18 cellular contexts compared by ENCODE assay signal in the genomic region with DNA sequence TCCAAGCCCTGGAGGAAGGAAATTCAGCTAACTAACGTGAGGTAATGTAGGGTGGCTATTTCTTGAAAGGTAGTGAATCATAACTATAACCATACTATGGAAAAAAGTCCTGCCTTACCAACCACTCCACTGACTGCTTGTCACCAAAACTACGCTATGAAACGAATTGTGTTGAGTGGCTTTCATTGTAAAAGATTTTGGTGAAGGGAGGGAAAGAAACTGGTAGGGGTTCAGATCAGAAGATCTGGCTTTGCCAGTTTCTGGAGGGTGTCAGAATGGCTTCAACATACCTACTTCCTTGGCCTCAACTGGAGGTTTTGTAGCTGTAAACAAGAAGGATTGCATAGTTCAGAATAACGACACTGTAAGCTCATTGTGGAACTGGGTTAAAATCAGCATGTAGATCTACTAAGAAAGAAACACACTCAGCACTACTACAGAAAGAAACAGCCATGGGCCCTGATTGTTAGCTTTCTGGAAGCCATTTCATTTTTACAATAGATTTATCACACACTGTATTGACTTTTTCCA. TPM values are rescaled to one million over a fixed set of nuclear protein-coding genes. Genes with fewer than 3 reads are reported as not detected.
DNase-seq lines count a peak whose midpoint lies in the region; ATAC-seq and TF ChIP-seq lines count a peak whose summit lies in the region.
"Had no signal": no experiment of that assay in that cellular context is flagged by ENCODE, and none has a peak within 500 bp of the region (broad histone marks: within the 10 kb centered on the region; RNA-seq: fewer than 3 reads in every experiment).

No MANE protein-coding gene starts in this region.

- POLR2A ChIA-PET in activated CD4-positive, alpha-beta T cell treated with anti-CD3 and anti-CD28 coated beads for 36 hours (lab: Charles Lee), result interaction anchor here (0.6 to 1.3 kb wide), 2 partner anchors 12 to 60 kb away, joined by 3 read pairs; no protein-coding TSS in a partner anchor

- no peak overlapping the region for H3K27ac ChIP-seq in uterus
- H3K27ac ChIP-seq: dorsolateral prefrontal cortex, esophagus muscularis mucosa, thyroid gland, WERI-Rb-1 had no signal

- peaks cover 0 to 9% of the 10 kb centered on the region in 2 donors for H3K27me3 ChIP-seq in uterus

- intact Hi-C loops in activated CD4-positive, alpha-beta T cell treated with anti-CD3 and anti-CD28 coated beads for 36 hours (cut with DNase I, micrococcal nuclease), result loop anchor here (1.0 to 5.0 kb wide), 4 partner anchors 25 to 473 kb away; partner anchors contain the start of gene UBE2E3 (in 1 of the 2)
- intact Hi-C loops in activated T-helper 2 cell treated with anti-CD3 and anti-CD28 coated beads, Interferon-gamma antibody, Interleukin-2, Interleukin-4, amounts not matched to agents 10 μg/mL and 5 μg/mL and 100 μg/mL, durations not matched to agents 14 hours and 24 hours and 36 hours (cut with micrococcal nuclease), result loop anchor here (1.0 to 5.0 kb wide), 9 partner anchors 8 to 349 kb away; no protein-coding TSS in a partner anchor
- intact Hi-C loops in uterus (cut with DNase I; ENCODE audit: low total_unique reads), result no loop called here

- no peaks in the 10 kb centered on the region for H3K36me3 ChIP-seq in uterus
- H3K36me3 ChIP-seq: esophagus muscularis mucosa, thyroid gland, WERI-Rb-1 had no signal

- TF ChIP-seq POLR2A in NB4 (IDR thresholded peaks at IDR 0.05; ENCODE audit: extremely low read depth, insufficient read length), result no peak
- no peak for TF ChIP-seq POLR2A in uterus (IDR thresholded peaks at IDR 0.05)

- no peaks in the 10 kb centered on the region for H3K27me3 Mint-ChIP-seq in activated CD4-positive, alpha-beta T cell treated with anti-CD3 and anti-CD28 coated beads for 36 hours
- H3K27me3 Mint-ChIP-seq in activated T-helper 2 cell treated with anti-CD3 and anti-CD28 coated beads, Interferon-gamma antibody, Interleukin-2, Interleukin-4, amounts not matched to agents 10 μg/mL and 5 μg/mL and 100 μg/mL, durations not matched to agents 14 hours and 24 hours and 36 hours (ENCODE audit: low read depth), result no peaks in the 10 kb centered on the region
- H3K27me3 Mint-ChIP-seq in stimulated activated naive B cell treated with anti-CD40 and anti-IgM and Interleukin-4, amounts not matched to agents 10 μg/mL and 1 μg/mL and 100 μg/mL, for 72 hours, result no peaks in the 10 kb centered on the region

- H3K4me1 ChIP-seq in uterus, result no peaks in the 10 kb centered on the region

- H3K9me3 Mint-ChIP-seq in activated CD4-positive, alpha-beta T cell treated with anti-CD3 and anti-CD28 coated beads for 36 hours (ENCODE audit: low read depth), result no peaks in the 10 kb centered on the region
- peaks cover 3% of the 10 kb centered on the region for H3K9me3 Mint-ChIP-seq in activated T-helper 2 cell treated with anti-CD3 and anti-CD28 coated beads, Interferon-gamma antibody, Interleukin-2, Interleukin-4, amounts not matched to agents 10 μg/mL and 5 μg/mL and 100 μg/mL, durations not matched to agents 14 hours and 24 hours and 36 hours
- H3K9me3 Mint-ChIP-seq in stimulated activated naive B cell treated with anti-CD40 and anti-IgM and Interleukin-4, amounts not matched to agents 10 μg/mL and 1 μg/mL and 100 μg/mL, for 72 hours, result no peaks in the 10 kb centered on the region

- no peak for TF ChIP-seq CTCF in NB4 (IDR thresholded peaks at IDR 0.05; ENCODE audit: low read depth, low read length)
- no peak for TF ChIP-seq CTCF in uterus (IDR thresholded peaks at IDR 0.05)

- peak overlapping the region; percentile 89 for H3K27ac Mint-ChIP-seq in activated CD4-positive, alpha-beta T cell treated with anti-CD3 and anti-CD28 coated beads for 36 hours
- H3K27ac Mint-ChIP-seq in activated T-helper 2 cell treated with anti-CD3 and anti-CD28 coated beads, Interferon-gamma antibody, Interleukin-2, Interleukin-4, amounts not matched to agents 10 μg/mL and 5 μg/mL and 100 μg/mL, durations not matched to agents 14 hours and 24 hours and 36 hours, result peak overlapping the region; percentile 96
- H3K27ac Mint-ChIP-seq in stimulated activated naive B cell treated with anti-CD40 and anti-IgM and Interleukin-4, amounts not matched to agents 10 μg/mL and 1 μg/mL and 100 μg/mL, for 72 hours, result peak overlapping the region; percentile 0

- ATAC-seq in activated CD4-positive, alpha-beta T cell treated with anti-CD3 and anti-CD28 coated beads for 36 hours, result peak; percentile 6
- no peak for ATAC-seq in stimulated activated naive B cell treated with anti-CD40 and anti-IgM and Interleukin-4, amounts not matched to agents 10 μg/mL and 1 μg/mL and 100 μg/mL, for 72 hours (replicated peaks)
- ATAC-seq in GM19324 (IDR thresholded peaks at IDR 0.05; ENCODE audit: low FRiP score, unreplicated experiment) (no peak), HG03039 (IDR thresholded peaks at IDR 0.05; ENCODE audit: unreplicated experiment) (no peak)
- ATAC-seq: HCT116 had no signal

- no peak for DNase-seq in activated CD4-positive, alpha-beta T cell treated with anti-CD3 and anti-CD28 coated beads for 36 hours
- DNase-seq in activated CD4-positive, alpha-beta T cell treated with anti-CD3 and anti-CD28 coated beads for 48 hours, result no peak
- DNase-seq in NB4 (ENCODE audit: low read depth), result peak; percentile 55
- peak; percentile 14 for DNase-seq in activated T-helper 2 cell treated with anti-CD3 and anti-CD28 coated beads, Interferon-gamma antibody, Interleukin-2, Interleukin-4, amounts not matched to agents 10 μg/mL and 5 μg/mL and 100 μg/mL, durations not matched to agents 14 hours and 24 hours and 36 hours (ENCODE audit: low spot score)
- no peak for DNase-seq in stimulated activated naive B cell treated with anti-CD40 and anti-IgM and Interleukin-4, amounts not matched to agents 10 μg/mL and 1 μg/mL and 100 μg/mL, for 72 hours
- DNase-seq in uterus, result no peak
- DNase-seq: 8988T; activated CD8-positive, alpha-beta memory T cell treated with anti-CD3 and anti-CD28 coated beads, Interleukin-2, amount 50 U/mL, for 4 hours; dorsolateral prefrontal cortex; Karpas-422; NK-92 treated with Interleukin-12 subunit alpha and Interleukin-12 subunit beta, amount 100 ng/mL, for 24 hours; thyroid gland; WERI-Rb-1 had no signal

- no peaks in the 10 kb centered on the region for H3K9me3 ChIP-seq in uterus
- H3K9me3 ChIP-seq: esophagus muscularis mucosa, thyroid gland had no signal

- H3K4me1 Mint-ChIP-seq in activated CD4-positive, alpha-beta T cell treated with anti-CD3 and anti-CD28 coated beads for 36 hours, result peaks cover 39% of the 10 kb centered on the region
- peaks cover 47% of the 10 kb centered on the region for H3K4me1 Mint-ChIP-seq in activated T-helper 2 cell treated with anti-CD3 and anti-CD28 coated beads, Interferon-gamma antibody, Interleukin-2, Interleukin-4, amounts not matched to agents 10 μg/mL and 5 μg/mL and 100 μg/mL, durations not matched to agents 14 hours and 24 hours and 36 hours (ENCODE audit: low read depth)
- peaks cover 19 to 42% of the 10 kb centered on the region in 2 donors for H3K4me1 Mint-ChIP-seq in stimulated activated naive B cell treated with anti-CD40 and anti-IgM and Interleukin-4, amounts not matched to agents 10 μg/mL and 1 μg/mL and 100 μg/mL, for 72 hours

- H3K36me3 Mint-ChIP-seq in activated CD4-positive, alpha-beta T cell treated with anti-CD3 and anti-CD28 coated beads for 36 hours (ENCODE audit: low read depth), result peaks cover 7% of the 10 kb centered on the region
- H3K36me3 Mint-ChIP-seq in activated T-helper 2 cell treated with anti-CD3 and anti-CD28 coated beads, Interferon-gamma antibody, Interleukin-2, Interleukin-4, amounts not matched to agents 10 μg/mL and 5 μg/mL and 100 μg/mL, durations not matched to agents 14 hours and 24 hours and 36 hours (ENCODE audit: low read depth), result peaks cover 28% of the 10 kb centered on the region
- H3K36me3 Mint-ChIP-seq in stimulated activated naive B cell treated with anti-CD40 and anti-IgM and Interleukin-4, amounts not matched to agents 10 μg/mL and 1 μg/mL and 100 μg/mL, for 72 hours, result peaks cover 0 to 4% of the 10 kb centered on the region in 2 donors

- H3K4me3 ChIP-seq in NB4 (ENCODE audit: low read depth, low read length), result no peak overlapping the region
- H3K4me3 ChIP-seq in uterus, result no peak overlapping the region
- H3K4me3 ChIP-seq: dorsolateral prefrontal cortex, esophagus muscularis mucosa, skin epidermis, thyroid gland had no signal

- no peak overlapping the region for H3K4me3 Mint-ChIP-seq in activated CD4-positive, alpha-beta T cell treated with anti-CD3 and anti-CD28 coated beads for 36 hours
- H3K4me3 Mint-ChIP-seq in activated T-helper 2 cell treated with anti-CD3 and anti-CD28 coated beads, Interferon-gamma antibody, Interleukin-2, Interleukin-4, amounts not matched to agents 10 μg/mL and 5 μg/mL and 100 μg/mL, durations not matched to agents 14 hours and 24 hours and 36 hours (ENCODE audit: low read depth), result peak overlapping the region; percentile 98
- H3K4me3 Mint-ChIP-seq in stimulated activated naive B cell treated with anti-CD40 and anti-IgM and Interleukin-4, amounts not matched to agents 10 μg/mL and 1 μg/mL and 100 μg/mL, for 72 hours, result no peak overlapping the region

- CTCF ChIA-PET in activated CD4-positive, alpha-beta T cell treated with anti-CD3 and anti-CD28 coated beads for 36 hours (lab: Charles Lee), result interaction anchor here (0.6 to 6.7 kb wide), 7 partner anchors 12 to 351 kb away, joined by 3 to 55 read pairs (median 5); no protein-coding TSS in a partner anchor

RNA-seq across cellular contexts. Expression of gene ITGA4, which starts 2.1 kb away (rescaled TPM):
- 10 to 100 TPM; 27.7 to 33.6 TPM for total RNA-seq in activated CD4-positive, alpha-beta T cell treated with anti-CD3 and anti-CD28 coated beads for 36 hours
- total RNA-seq in activated T-helper 2 cell treated with anti-CD3 and anti-CD28 coated beads, Interferon-gamma antibody, Interleukin-2, Interleukin-4, amounts not matched to agents 10 μg/mL and 5 μg/mL and 100 μg/mL, durations not matched to agents 14 hours and 24 hours and 36 hours, result 96.5 and 106 TPM in 2 replicates
- total RNA-seq in uterus, result 100 to 1,000 TPM in 1 of 4 donors, 1 to 10 TPM in 2, under 1 TPM in 1; 0.51 to 112 (median 4.5) TPM

Comparison
In these comparisons a context has a peak if more than half of its experiments do, and no peak if none do; other contexts are left out.
1. DNase-seq: peak in NB4 (single experiment) and activated T-helper 2 cell treated with anti-CD3 and anti-CD28 coated beads, Interferon-gamma antibody, Interleukin-2, Interleukin-4, amounts not matched to agents 10 μg/mL and 5 μg/mL and 100 μg/mL, durations not matched to agents 14 hours and 24 hours and 36 hours (single experiment); none in activated CD4-positive, alpha-beta T cell treated with anti-CD3 and anti-CD28 coated beads for 36 hours (single experiment), activated CD4-positive, alpha-beta T cell treated with anti-CD3 and anti-CD28 coated beads for 48 hours (single experiment), stimulated activated naive B cell treated with anti-CD40 and anti-IgM and Interleukin-4, amounts not matched to agents 10 μg/mL and 1 μg/mL and 100 μg/mL, for 72 hours (single experiment) and uterus (0 of 2).
2. H3K27ac Mint-ChIP-seq: peak in every context shown above with its lines; median percentile 96 in activated T-helper 2 cell treated with anti-CD3 and anti-CD28 coated beads, Interferon-gamma antibody, Interleukin-2, Interleukin-4, amounts not matched to agents 10 μg/mL and 5 μg/mL and 100 μg/mL, durations not matched to agents 14 hours and 24 hours and 36 hours; 89 in activated CD4-positive, alpha-beta T cell treated with anti-CD3 and anti-CD28 coated beads for 36 hours; 0 in stimulated activated naive B cell treated with anti-CD40 and anti-IgM and Interleukin-4, amounts not matched to agents 10 μg/mL and 1 μg/mL and 100 μg/mL, for 72 hours.